22 cellular contexts compared by ENCODE assay signal in the genomic region with DNA sequence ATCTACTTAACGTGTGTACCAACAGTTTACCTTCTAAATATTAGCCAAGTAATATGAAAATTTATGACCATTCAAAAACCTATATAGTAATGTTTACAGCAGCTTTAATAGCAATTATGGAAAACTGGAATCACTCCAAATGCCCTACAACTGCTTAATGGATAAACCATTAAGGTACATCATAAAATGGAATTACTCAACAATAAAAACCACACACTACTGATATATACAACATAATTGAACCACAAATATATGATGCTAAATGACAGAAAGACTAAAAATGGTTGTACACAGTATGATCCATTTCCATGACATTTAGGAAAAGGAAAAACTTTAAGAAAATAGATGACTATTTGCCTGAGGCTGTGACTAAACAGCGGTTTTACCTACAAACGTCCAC.
DNase-seq lines count a peak whose midpoint lies in the region; ATAC-seq and TF ChIP-seq lines count a peak whose summit lies in the region.
"Had no signal": no experiment of that assay in that cellular context is flagged by ENCODE, and none has a peak within 500 bp of the region (broad histone marks: within the 10 kb centered on the region; RNA-seq: fewer than 3 reads in every experiment).

No MANE protein-coding gene starts in this region.

- H3K27ac ChIP-seq in 22Rv1 (peak overlapping the region; percentile 45), RWPE2 (ENCODE audit: poor library complexity, severe bottlenecking) (no peak overlapping the region)
- H3K27ac ChIP-seq: BLaER1, GM23248, Peyer's patch, SJCRH30 had no signal

- no peaks in the 10 kb centered on the region for H3K27me3 Mint-ChIP-seq in natural killer cell treated with Interleukin-12 subunit alpha and Interleukin-12 subunit beta and Interleukin-15 and Interleukin-18, amount 100 ng/mL, for 72 hours
- H3K27me3 Mint-ChIP-seq: CD4-positive, CD25-positive, alpha-beta regulatory T cell; T-helper 17 cell had no signal

- ATAC-seq in RWPE2 (ENCODE audit: low read depth): peak; percentile 19; the same call in 1 of the 3 replicates
- ATAC-seq in natural killer cell treated with Interleukin-12 subunit alpha and Interleukin-12 subunit beta and Interleukin-15 and Interleukin-18, amount 100 ng/mL, for 72 hours: no peak
- ATAC-seq: K562, SK-N-SH treated with all-trans-retinoic acid at 6 μM for 48 hours, T-helper 17 cell had no signal

- peaks cover 10% of the 10 kb centered on the region for H3K4me1 ChIP-seq in RWPE2 (ENCODE audit: insufficient read depth, poor library complexity, severe bottlenecking)
- H3K4me1 ChIP-seq: BLaER1, Peyer's patch, SJCRH30 had no signal

- peaks cover 17% of the 10 kb centered on the region for H3K9me3 Mint-ChIP-seq in natural killer cell treated with Interleukin-12 subunit alpha and Interleukin-12 subunit beta and Interleukin-15 and Interleukin-18, amount 100 ng/mL, for 72 hours

- H3K36me3 ChIP-seq in RWPE2 (ENCODE audit: low read depth): no peaks in the 10 kb centered on the region
- H3K36me3 ChIP-seq: BLaER1, Peyer's patch, SJCRH30 had no signal

- H3K27me3 ChIP-seq in RWPE2 (ENCODE audit: insufficient read depth, poor library complexity, severe bottlenecking): no peaks in the 10 kb centered on the region
- H3K27me3 ChIP-seq: BLaER1, Peyer's patch, SJCRH30 had no signal

- no peak for TF ChIP-seq CTCF in 22Rv1 (IDR thresholded peaks at IDR 0.05)
- no peak for TF ChIP-seq CTCF in RWPE2 (IDR thresholded peaks at IDR 0.05; ENCODE audit: poor library complexity, severe bottlenecking)

- H3K36me3 Mint-ChIP-seq in natural killer cell treated with Interleukin-12 subunit alpha and Interleukin-12 subunit beta and Interleukin-15 and Interleukin-18, amount 100 ng/mL, for 72 hours: peaks cover 5% of the 10 kb centered on the region
- H3K36me3 Mint-ChIP-seq: CD4-positive, CD25-positive, alpha-beta regulatory T cell had no signal

- no peak overlapping the region for H3K4me3 ChIP-seq in RWPE2 (ENCODE audit: severe bottlenecking)
- H3K4me3 ChIP-seq: BLaER1, GM23248, K562, Peyer's patch, SJCRH30 had no signal

- DNase-seq in NCI-H1105 (lab: John Stamatoyannopoulos, UW) (peak; percentile 86), NCI-H69 (lab: John Stamatoyannopoulos, UW) (peak; percentile 15), RWPE2 (ENCODE audit: low spot score) (no peak), amniotic stem cell (lab: John Stamatoyannopoulos, UW) (no peak), NCI-H510A treated with DMSO at 0.1 percent for 48 hours (lab: John Stamatoyannopoulos, UW) (no peak)
- no peak for DNase-seq in natural killer cell treated with Interleukin-12 subunit alpha and Interleukin-12 subunit beta and Interleukin-15 and Interleukin-18, amount 100 ng/mL, for 72 hours (ENCODE audit: low spot score)
- DNase-seq: CD4-positive, CD25-positive, alpha-beta regulatory T cell; DMS153; GM23248; H7; MM.1S; NCI-H1417 treated with DMSO at 0.1 percent for 48 hours; NCI-H1694 treated with DMSO at 0.1 percent for 48 hours; NCI-H226; NCI-H524; Peyer's patch; SJCRH30; T-helper 17 cell had no signal

- H3K4me1 Mint-ChIP-seq in natural killer cell treated with Interleukin-12 subunit alpha and Interleukin-12 subunit beta and Interleukin-15 and Interleukin-18, amount 100 ng/mL, for 72 hours (ENCODE audit: low read depth in 2 of 2): no peaks in the 10 kb centered on the region
- H3K4me1 Mint-ChIP-seq: CD4-positive, CD25-positive, alpha-beta regulatory T cell; T-helper 17 cell had no signal

- no peak overlapping the region for H3K27ac Mint-ChIP-seq in natural killer cell treated with Interleukin-12 subunit alpha and Interleukin-12 subunit beta and Interleukin-15 and Interleukin-18, amount 100 ng/mL, for 72 hours
- H3K27ac Mint-ChIP-seq: CD4-positive, CD25-positive, alpha-beta regulatory T cell; T-helper 17 cell had no signal

- H3K4me3 Mint-ChIP-seq in natural killer cell treated with Interleukin-12 subunit alpha and Interleukin-12 subunit beta and Interleukin-15 and Interleukin-18, amount 100 ng/mL, for 72 hours: no peak overlapping the region
- H3K4me3 Mint-ChIP-seq: CD4-positive, CD25-positive, alpha-beta regulatory T cell; T-helper 17 cell had no signal

- H3K9me3 ChIP-seq in RWPE2 (ENCODE audit: severe bottlenecking): no peaks in the 10 kb centered on the region
- H3K9me3 ChIP-seq: BLaER1, SJCRH30 had no signal

Comparison
In these comparisons a context has a peak if more than half of its experiments do, and no peak if none do; other contexts are left out.
1. DNase-seq: peak in NCI-H1105 (single experiment) and NCI-H69 (single experiment); none in RWPE2 (single experiment), amniotic stem cell (single experiment), natural killer cell treated with Interleukin-12 subunit alpha and Interleukin-12 subunit beta and Interleukin-15 and Interleukin-18, amount 100 ng/mL, for 72 hours (single experiment) and NCI-H510A treated with DMSO at 0.1 percent for 48 hours (single experiment).